8 cellular contexts compared by ENCODE assay signal in the genomic region with DNA sequence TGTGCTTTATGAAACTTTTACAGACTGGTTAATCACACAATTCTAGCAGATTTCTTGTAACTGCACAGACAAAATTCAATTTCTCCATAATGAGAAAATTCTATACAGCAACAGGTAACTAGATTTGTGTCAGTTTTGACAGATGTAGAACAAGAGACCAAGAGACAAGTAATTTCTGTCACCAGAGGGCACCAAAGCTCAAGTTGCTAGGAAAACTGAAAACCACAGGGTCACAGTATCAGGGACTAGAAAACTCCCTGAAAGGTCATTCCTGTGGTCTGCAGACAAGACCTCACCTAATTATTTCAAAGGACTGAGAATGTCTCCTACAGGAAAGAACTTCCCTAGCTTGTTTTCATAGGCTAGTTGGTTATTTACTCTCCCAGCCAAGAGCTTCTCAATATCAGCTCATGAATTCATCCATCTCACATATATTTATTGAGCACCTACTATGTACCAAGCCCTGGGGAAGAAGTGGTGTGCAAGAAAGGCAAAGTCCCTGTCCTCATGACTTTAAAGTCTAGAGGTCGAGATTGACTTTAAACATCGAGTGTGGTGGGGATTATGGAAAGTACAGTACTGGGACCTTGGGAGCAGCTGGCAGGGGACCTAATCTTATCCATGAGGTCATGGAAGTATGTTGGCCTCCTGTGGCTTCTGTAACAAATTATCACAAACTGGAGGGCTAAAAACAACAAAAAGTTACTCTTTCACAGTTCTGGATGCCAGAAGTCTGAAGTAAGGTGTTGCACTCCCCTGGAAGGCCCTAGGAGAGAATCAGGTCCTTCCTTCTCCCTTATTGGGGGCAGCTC. TPM values are rescaled to one million over a fixed set of nuclear protein-coding genes. Genes with fewer than 3 reads are reported as not detected.
A peak's percentile ranks its signal among the peaks of the same experiment; 100 is the strongest.
DNase-seq lines count a peak whose midpoint lies in the region; ATAC-seq and TF ChIP-seq lines count a peak whose summit lies in the region.

No MANE protein-coding gene starts in this region.

- H3K9me3 ChIP-seq in Panc1 (ENCODE audit: control insufficient read depth, insufficient read depth, low read depth, low read length) (no peaks in the 10 kb centered on the region), right lobe of liver (no peaks in the 10 kb centered on the region)

- ATAC-seq in Right ventricle myocardium inferior (peak; percentile 52), Panc1 (peak; percentile 75; the same call in 1 of the 2 replicates), right lobe of liver (peak; percentile 78 to 85 (median 82)), GM18505 (IDR thresholded peaks at IDR 0.05; ENCODE audit: unreplicated experiment) (no peak), GM21723 (IDR thresholded peaks at IDR 0.05; ENCODE audit: unreplicated experiment) (no peak)

- intact Hi-C loops in Right ventricle myocardium inferior (cut with DNase I): loop anchor here (1.0 to 2.0 kb wide), 2 partner anchors 29 to 48 kb away; no protein-coding TSS in a partner anchor
- intact Hi-C loops in cardiac septum (cut with DNase I): loop anchor here (2.0 kb wide), 1 partner anchor 47 kb away; no protein-coding TSS in a partner anchor
- intact Hi-C loops in Panc1 (cut with micrococcal nuclease; ENCODE audit: unreplicated experiment): loop anchor here (1.0 kb wide), 1 partner anchor 48 kb away; no protein-coding TSS in a partner anchor
- intact Hi-C loops in right lobe of liver (cut with DNase I): no loop called here

- H3K27me3 ChIP-seq in Panc1 (ENCODE audit: control insufficient read depth, insufficient read depth, low read length) (no peaks in the 10 kb centered on the region), right lobe of liver (no peaks in the 10 kb centered on the region)

- no TSS peak for BruUV-seq in Panc1 (replicated peaks; lab: Mats Ljungman, UMichigan)

- POLR2A ChIA-PET in Panc1 (lab: Charles Lee): no interaction called here

- H3K36me3 ChIP-seq in Panc1 (ENCODE audit: control insufficient read depth, insufficient read depth, low read length) (no peaks in the 10 kb centered on the region), right lobe of liver (no peaks in the 10 kb centered on the region)

- in situ Hi-C loops in Panc1 (cut with HindIII; ENCODE audit: low pct_unique_long_range_greater_than_20kb, low sequenced_read_pairs): no loop called here

- H3K4me3 ChIP-seq in Panc1 (ENCODE audit: low read depth in 2 of 2, low read length in 2 of 2): no peak overlapping the region
- H3K4me3 ChIP-seq in right lobe of liver: no peak overlapping the region

- CTCF ChIA-PET in Panc1 (lab: Charles Lee): interaction anchor here (0.5 to 1.4 kb wide), 8 partner anchors 12 to 95 kb away, joined by 3 to 18 read pairs (median 6); no protein-coding TSS in a partner anchor

- TF ChIP-seq POLR2A in right lobe of liver (IDR thresholded peaks at IDR 0.05): no peak
- TF ChIP-seq POLR2A in GM18505 (IDR thresholded peaks at IDR 0.05; ENCODE audit: borderline replicate concordance, extremely low read depth, insufficient read depth, insufficient read length): no peak

- DNase-seq in Right ventricle myocardium inferior (ENCODE audit: missing footprints) (no peak), cardiac septum (ENCODE audit: low spot score) (no peak), HuH-7.5 (ENCODE audit: low spot score) (peak; percentile 19), Panc1 (ENCODE audit: low read depth, low spot score) (no peak), dedifferentiated amniotic fluid mesenchymal stem cell (ENCODE audit: extremely low spot score) (peak; percentile 45), right lobe of liver (peak in 1 of 3 donors; percentile 53)

- peak; percentile 67 for TF ChIP-seq CTCF in Panc1 (IDR thresholded peaks at IDR 0.05)
- TF ChIP-seq CTCF in right lobe of liver (IDR thresholded peaks at IDR 0.05): peak; percentile 67 to 77 (median 70)

- H3K27ac ChIP-seq in Panc1 (ENCODE audit: low read length): no peak overlapping the region
- H3K27ac ChIP-seq in right lobe of liver: no peak overlapping the region

- 40% methylated on average over 2 of the region's 2 CpGs for WGBS in right lobe of liver (ENCODE audit: insufficient coverage, low coverage, low lambda C conversion rate, missing lambda C conversion rate)

- peaks cover 6% of the 10 kb centered on the region; the same call in 1 of the 2 replicates for H3K4me1 ChIP-seq in Panc1 (ENCODE audit: control insufficient read depth, insufficient read depth, low read length)
- no peaks in the 10 kb centered on the region for H3K4me1 ChIP-seq in right lobe of liver

RNA-seq across cellular contexts. Expression of a gene that starts 47.8 kb away (rescaled TPM):
- total RNA-seq in Right ventricle myocardium inferior: 52.2 TPM
- total RNA-seq in cardiac septum: 58.6 TPM
- 24.8 TPM for total RNA-seq in Panc1 (2021; ENCODE audit: unreplicated experiment)
- 16.4 TPM for polyA plus RNA-seq in Panc1 (2012; ENCODE audit: insufficient read length)
- total RNA-seq in right lobe of liver: 10 to 100 TPM; 31.6 to 53.7 (median 45.4) TPM

Comparison
In these comparisons a context has a peak if more than half of its experiments do, and no peak if none do; other contexts are left out.
1. ATAC-seq: peak in Right ventricle myocardium inferior (single experiment), Panc1 (single experiment) and right lobe of liver (4 of 4); none in GM18505 (single experiment) and GM21723 (single experiment).
2. DNase-seq: peak in HuH-7.5 (single experiment) and dedifferentiated amniotic fluid mesenchymal stem cell (single experiment); none in Right ventricle myocardium inferior (single experiment), cardiac septum (single experiment) and Panc1 (single experiment).
3. intact Hi-C loops: an anchor here in Right ventricle myocardium inferior (1.0 to 2.0 kb wide), cardiac septum (2.0 kb wide) and Panc1 (1.0 kb wide); none called in right lobe of liver.